ENCODE assay signal across 8 cellular contexts in the genomic region with DNA sequence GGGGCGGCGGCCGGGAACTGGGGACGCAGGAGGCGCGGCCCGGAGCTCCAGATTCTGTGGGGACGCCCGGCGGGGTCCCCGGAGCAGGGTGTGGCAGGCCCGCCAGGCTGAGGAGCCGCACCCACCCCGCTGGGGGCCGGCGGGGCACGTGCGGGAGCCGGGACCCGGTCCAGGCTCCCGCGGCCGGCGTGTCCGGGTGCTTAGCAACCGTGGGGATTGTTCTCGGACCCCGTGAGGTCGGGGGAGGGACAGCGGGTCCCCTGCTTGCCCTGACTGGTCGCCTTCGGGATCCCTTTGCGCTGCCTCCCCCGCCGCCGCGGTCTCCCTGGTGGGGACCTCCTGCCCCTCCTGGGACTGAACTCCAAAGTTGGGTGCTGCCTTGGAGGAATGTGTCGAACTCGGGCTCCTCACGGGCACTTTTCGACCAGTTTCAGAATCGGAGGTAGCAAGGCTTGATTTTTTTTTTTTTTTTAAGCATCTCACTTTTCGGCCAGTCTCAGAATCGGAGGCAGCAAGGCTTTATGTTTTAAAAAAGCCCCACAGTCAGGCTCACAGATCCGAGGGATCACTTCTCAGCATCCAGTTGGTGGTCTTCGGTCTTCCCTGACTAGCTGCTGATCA. TPM values are rescaled to one million over a fixed set of nuclear protein-coding genes. Genes with fewer than 3 reads are reported as not detected.
DNase-seq lines count a peak whose midpoint lies in the region; ATAC-seq and TF ChIP-seq lines count a peak whose summit lies in the region.

No MANE protein-coding gene starts in this region.

- H3K4me3 ChIP-seq in fibroblast of villous mesenchyme (ENCODE audit: low read depth, low read length), result peak overlapping the region; percentile 88
- peak overlapping the region; percentile 75 for H3K4me3 ChIP-seq in neural cell (ENCODE audit: low read length)
- peak overlapping the region; percentile 62 to 97 (median 74) for H3K4me3 ChIP-seq in tibial nerve

- H3K9me3 ChIP-seq in neural cell (ENCODE audit: low read length) (no peaks in the 10 kb centered on the region), tibial nerve (no peaks in the 10 kb centered on the region)

- peaks cover 14% of the 10 kb centered on the region for H3K36me3 Mint-ChIP-seq in activated T-helper 1 cell treated with anti-CD3 and anti-CD28 coated beads, Interleukin-12 subunit alpha, Interleukin-12 subunit beta, Interleukin-2, Interleukin-4 antibody, amounts not matched to agents 30 ng/mL and 10 ng/mL and 1 ng/mL, durations not matched to agents 14 hours and 24 hours and 36 hours (ENCODE audit: low read depth)

- no peaks in the 10 kb centered on the region for H3K36me3 ChIP-seq in neural cell (ENCODE audit: insufficient read depth, low read length)
- H3K36me3 ChIP-seq in tibial nerve, result peaks cover 0 to 13% (median 0%) of the 10 kb centered on the region in 3 donors

- TF ChIP-seq CTCF in fibroblast of villous mesenchyme (IDR thresholded peaks at IDR 0.05; ENCODE audit: insufficient read depth, low read depth, low read length) (no peak), neural cell (IDR thresholded peaks at IDR 0.05; ENCODE audit: poor library complexity, severe bottlenecking) (no peak), tibial nerve (IDR thresholded peaks at IDR 0.05) (no peak)

- TF ChIP-seq POLR2A in tibial nerve (IDR thresholded peaks at IDR 0.05), result no peak

- H3K27me3 Mint-ChIP-seq in activated T-helper 1 cell treated with anti-CD3 and anti-CD28 coated beads, Interleukin-12 subunit alpha, Interleukin-12 subunit beta, Interleukin-2, Interleukin-4 antibody, amounts not matched to agents 30 ng/mL and 10 ng/mL and 1 ng/mL, durations not matched to agents 14 hours and 24 hours and 36 hours (ENCODE audit: insufficient read depth), result no peaks in the 10 kb centered on the region

- H3K4me1 ChIP-seq in tibial nerve, result peaks cover 0 to 38% (median 13%) of the 10 kb centered on the region in 4 donors

- H3K4me3 Mint-ChIP-seq in activated T-helper 1 cell treated with anti-CD3 and anti-CD28 coated beads, Interleukin-12 subunit alpha, Interleukin-12 subunit beta, Interleukin-2, Interleukin-4 antibody, amounts not matched to agents 30 ng/mL and 10 ng/mL and 1 ng/mL, durations not matched to agents 14 hours and 24 hours and 36 hours, result peak overlapping the region; percentile 86

- no peaks in the 10 kb centered on the region for H3K79me2 ChIP-seq in neural cell (replicated peaks; ENCODE audit: insufficient read depth, low read length)

- no peaks in the 10 kb centered on the region for H3K9me2 ChIP-seq in neural cell (ENCODE audit: insufficient read depth, low read length)

- H2AFZ ChIP-seq in neural cell (ENCODE audit: low read depth, low read length), result no peak overlapping the region

- DNase-seq in stimulated activated CD4-positive, alpha-beta T cell treated with anti-CD3 and anti-CD28 coated beads, Interleukin-12 subunit alpha, Interleukin-12 subunit beta, amount 100 ng/mL, for 24 hours (ENCODE audit: low read depth in 2 of 2), result peak; percentile 8 to 32
- no peak for DNase-seq in stimulated activated CD4-positive, alpha-beta T cell treated with anti-CD3 and anti-CD28 coated beads, Interleukin-1b, Interleukin-23, amount 100 ng/mL, for 48 hours
- DNase-seq in NCI-H2227 (lab: John Stamatoyannopoulos, UW; ENCODE audit: unreplicated experiment) (peak; percentile 66), fibroblast of villous mesenchyme (ENCODE audit: low read depth) (peak; percentile 34), tibial nerve (ENCODE audit: low spot score in 2 of 2) (peak in 1 of 2 donors; percentile 15)
- DNase-seq in activated T-helper 1 cell treated with anti-CD3 and anti-CD28 coated beads, Interleukin-12 subunit alpha, Interleukin-12 subunit beta, Interleukin-2, Interleukin-4 antibody, amounts not matched to agents 30 ng/mL and 10 ng/mL and 1 ng/mL, durations not matched to agents 14 hours and 24 hours and 36 hours (ENCODE audit: low spot score), result no peak

- peak overlapping the region; percentile 76 for H3K9ac ChIP-seq in neural cell (ENCODE audit: low read length)

- H3K4me2 ChIP-seq in neural cell (ENCODE audit: low read length), result peak overlapping the region; percentile 73

- 0 to 1% methylated on average over 29 to 39 of the region's 46 CpGs for WGBS in tibial nerve, 2 donors

- no peaks in the 10 kb centered on the region for H4K20me1 ChIP-seq in neural cell (ENCODE audit: insufficient read depth)

- H3K27ac ChIP-seq in neural cell (ENCODE audit: low read length), result peak overlapping the region; percentile 68
- peak overlapping the region; percentile 87 to 96 (median 94) for H3K27ac ChIP-seq in tibial nerve

- ATAC-seq in HG02870 (IDR thresholded peaks at IDR 0.05; ENCODE audit: unreplicated experiment), result peak; percentile 22

- H3K4me1 Mint-ChIP-seq in activated T-helper 1 cell treated with anti-CD3 and anti-CD28 coated beads, Interleukin-12 subunit alpha, Interleukin-12 subunit beta, Interleukin-2, Interleukin-4 antibody, amounts not matched to agents 30 ng/mL and 10 ng/mL and 1 ng/mL, durations not matched to agents 14 hours and 24 hours and 36 hours (ENCODE audit: low read depth), result peaks cover 29% of the 10 kb centered on the region

- TF ChIP-seq RAD21 in neural cell (conservative IDR thresholded peaks at IDR 0.05), result no peak

- TF ChIP-seq EP300 in neural cell (conservative IDR thresholded peaks at IDR 0.05; ENCODE audit: poor library complexity, severe bottlenecking) (no peak), tibial nerve (IDR thresholded peaks at IDR 0.05) (no peak)

- H3K9me3 Mint-ChIP-seq in activated T-helper 1 cell treated with anti-CD3 and anti-CD28 coated beads, Interleukin-12 subunit alpha, Interleukin-12 subunit beta, Interleukin-2, Interleukin-4 antibody, amounts not matched to agents 30 ng/mL and 10 ng/mL and 1 ng/mL, durations not matched to agents 14 hours and 24 hours and 36 hours, result no peaks in the 10 kb centered on the region

- H3K27me3 ChIP-seq in neural cell (ENCODE audit: insufficient read depth, low read depth, low read length) (no peaks in the 10 kb centered on the region), tibial nerve (no peaks in the 10 kb centered on the region)

- peak overlapping the region; percentile 68 for H3K27ac Mint-ChIP-seq in activated T-helper 1 cell treated with anti-CD3 and anti-CD28 coated beads, Interleukin-12 subunit alpha, Interleukin-12 subunit beta, Interleukin-2, Interleukin-4 antibody, amounts not matched to agents 30 ng/mL and 10 ng/mL and 1 ng/mL, durations not matched to agents 14 hours and 24 hours and 36 hours

- no peaks in the 10 kb centered on the region for H3F3A ChIP-seq in neural cell (ENCODE audit: insufficient read depth, low read length, poor library complexity, severe bottlenecking)

- intact Hi-C loops in activated T-helper 1 cell treated with anti-CD3 and anti-CD28 coated beads, Interleukin-12 subunit alpha, Interleukin-12 subunit beta, Interleukin-2, Interleukin-4 antibody, amounts not matched to agents 30 ng/mL and 10 ng/mL and 1 ng/mL, durations not matched to agents 14 hours and 24 hours and 36 hours (cut with micrococcal nuclease), result loop anchor here (1.0 to 10.0 kb wide), 2 partner anchors 57 to 491 kb away; a partner anchor contains a TSS

TF ChIP-seq in neural cell, 6 proteins besides CTCF, POLR2A, EP300 and RAD21:
- TF ChIP-seq MXI1 (conservative IDR thresholded peaks at IDR 0.05; ENCODE audit: poor library complexity, severe bottlenecking) (peak; percentile 81), SMC3 (conservative IDR thresholded peaks at IDR 0.05; ENCODE audit: poor library complexity) (no peak)
TF ChIP-seq in neural cell: peak in this region for 1.

RNA-seq across cellular contexts. Expression of a gene that starts 0.5 kb away (rescaled TPM):
- total RNA-seq in activated T-helper 1 cell treated with anti-CD3 and anti-CD28 coated beads, Interleukin-12 subunit alpha, Interleukin-12 subunit beta, Interleukin-2, Interleukin-4 antibody, amounts not matched to agents 30 ng/mL and 10 ng/mL and 1 ng/mL, durations not matched to agents 14 hours and 24 hours and 36 hours, result 9.9 and 13.1 TPM in 2 replicates
- total RNA-seq in fibroblast of villous mesenchyme, result 16.0 and 20.0 TPM in 2 replicates
- 11.1 and 14.5 TPM in 2 replicates for polyA plus RNA-seq in neural cell
- polyA minus RNA-seq in neural cell, result 14.9 and 17.0 TPM in 2 replicates
- 10 to 100 TPM; 16.7 to 41.3 (median 23.7) TPM for total RNA-seq in tibial nerve

RNA-seq across cellular contexts. Expression of a gene that starts 46.7 kb away (rescaled TPM):
- 22.0 and 23.9 TPM in 2 replicates for total RNA-seq in activated T-helper 1 cell treated with anti-CD3 and anti-CD28 coated beads, Interleukin-12 subunit alpha, Interleukin-12 subunit beta, Interleukin-2, Interleukin-4 antibody, amounts not matched to agents 30 ng/mL and 10 ng/mL and 1 ng/mL, durations not matched to agents 14 hours and 24 hours and 36 hours
- total RNA-seq in fibroblast of villous mesenchyme (70.5 and 95.4 TPM in 2 replicates), tibial nerve (10 to 100 TPM; 51.6 to 71.0 (median 66.9) TPM)
- polyA plus RNA-seq in neural cell, result 149 and 171 TPM in 2 replicates
- polyA minus RNA-seq in neural cell, result 135 and 147 TPM in 2 replicates

RNA-seq across cellular contexts. Expression of a gene that starts 54.3 kb away (rescaled TPM):
- total RNA-seq in activated T-helper 1 cell treated with anti-CD3 and anti-CD28 coated beads, Interleukin-12 subunit alpha, Interleukin-12 subunit beta, Interleukin-2, Interleukin-4 antibody, amounts not matched to agents 30 ng/mL and 10 ng/mL and 1 ng/mL, durations not matched to agents 14 hours and 24 hours and 36 hours, result 71.7 and 85.6 TPM in 2 replicates
- total RNA-seq in fibroblast of villous mesenchyme (39.3 and 56.1 TPM in 2 replicates), tibial nerve (10 to 100 TPM; 28.2 to 79.3 (median 69.4) TPM)
- 0.35 and 1.8 TPM in 2 replicates for polyA plus RNA-seq in neural cell
- not detected in 2 replicates for polyA minus RNA-seq in neural cell

Comparison
In these comparisons a context has a peak if more than half of its experiments do, and no peak if none do; other contexts are left out.
1. DNase-seq: peak in stimulated activated CD4-positive, alpha-beta T cell treated with anti-CD3 and anti-CD28 coated beads, Interleukin-12 subunit alpha, Interleukin-12 subunit beta, amount 100 ng/mL, for 24 hours (2 of 2), NCI-H2227 (single experiment) and fibroblast of villous mesenchyme (single experiment); none in stimulated activated CD4-positive, alpha-beta T cell treated with anti-CD3 and anti-CD28 coated beads, Interleukin-1b, Interleukin-23, amount 100 ng/mL, for 48 hours (single experiment) and activated T-helper 1 cell treated with anti-CD3 and anti-CD28 coated beads, Interleukin-12 subunit alpha, Interleukin-12 subunit beta, Interleukin-2, Interleukin-4 antibody, amounts not matched to agents 30 ng/mL and 10 ng/mL and 1 ng/mL, durations not matched to agents 14 hours and 24 hours and 36 hours (single experiment).
2. Peak in every context shown above with its lines, with median percentiles within 50 percentile points of each other: H3K4me3 ChIP-seq.